16 cellular contexts compared by ENCODE assay signal in genomic region chr11:16881766-16882165, GRCh38.
DNase-seq lines count a peak whose midpoint lies in the region; ATAC-seq, FAIRE-seq and TF ChIP-seq lines count a peak whose summit lies in the region.
"Had no signal": no experiment of that assay in that cellular context is flagged by ENCODE, and none has a peak within 500 bp of the region (broad histone marks: within the 10 kb centered on the region; RNA-seq: fewer than 3 reads in every experiment).

No MANE protein-coding gene starts in this region.

- H3K9me3 ChIP-seq in breast epithelium, result no peaks in the 10 kb centered on the region
- H3K9me3 ChIP-seq in H1 (ENCODE audit: insufficient read depth in 2 of 2, low read depth in 1 of 2, low read length in 1 of 2), result no peaks in the 10 kb centered on the region
- H3K9me3 ChIP-seq in testis, result no peaks in the 10 kb centered on the region
- H3K9me3 ChIP-seq: psoas muscle had no signal

- H2BK20ac ChIP-seq in H1 (ENCODE audit: low read length), result no peak overlapping the region

- ATAC-seq in HG03280 (IDR thresholded peaks at IDR 0.05; ENCODE audit: unreplicated experiment) (peak; percentile 60), GM21526 (IDR thresholded peaks at IDR 0.05; ENCODE audit: low FRiP score, unreplicated experiment) (no peak)

- no peak for TF ChIP-seq CTCF in breast epithelium (IDR thresholded peaks at IDR 0.05)
- TF ChIP-seq CTCF in MCF 10A (IDR thresholded peaks at IDR 0.05; ENCODE audit: unreplicated experiment), result no peak
- TF ChIP-seq CTCF in H1 (IDR thresholded peaks at IDR 0.05; ENCODE audit: control extremely low read depth in 1 of 3, insufficient read depth in 1 of 3, low read depth in 1 of 3, low read length in 3 of 3), result no peak
- no peak for TF ChIP-seq CTCF in testis (IDR thresholded peaks at IDR 0.05)

- H3K4ac ChIP-seq in H1 (replicated peaks; ENCODE audit: insufficient read length, low read depth, low read length), result no peak overlapping the region

- H3K36me3 Mint-ChIP-seq in MCF 10A (ENCODE audit: insufficient read depth, unreplicated experiment), result no peaks in the 10 kb centered on the region

- BruUV-seq in MCF 10A (replicated peaks; lab: Mats Ljungman, UMichigan), result no TSS peak

- H3K4me2 ChIP-seq in H1 (ENCODE audit: insufficient read depth in 1 of 2, low read depth in 2 of 2, low read length in 2 of 2), result no peak overlapping the region

- H3K23me2 ChIP-seq in H1 (ENCODE audit: low read depth, low read length), result no peaks in the 10 kb centered on the region

- no peak overlapping the region for H4K8ac ChIP-seq in H1 (ENCODE audit: extremely low read depth, insufficient read depth, low read length)

- H3K56ac ChIP-seq in H1 (replicated peaks; ENCODE audit: insufficient read length, low read depth, low read length), result no peak overlapping the region

- peaks cover 0 to 3% of the 10 kb centered on the region in 2 experiments for H4K20me1 ChIP-seq in H1 (replicated peaks in 1 of 2; ENCODE audit: control insufficient read depth in 1 of 2, insufficient read depth in 2 of 2, low read length in 2 of 2)

- no peak overlapping the region for H3K27ac Mint-ChIP-seq in MCF 10A (ENCODE audit: low read depth, unreplicated experiment)

- no peak overlapping the region for H2AK5ac ChIP-seq in H1 (ENCODE audit: low read depth, low read length)

- peak overlapping the region; percentile 21 to 46 for H3K27ac ChIP-seq in breast epithelium
- no peak overlapping the region for H3K27ac ChIP-seq in H1 (ENCODE audit: low read depth, low read length)
- peak overlapping the region; percentile 59 to 63 for H3K27ac ChIP-seq in testis
- H3K27ac ChIP-seq: psoas muscle, WERI-Rb-1 had no signal

- no peak overlapping the region for H2BK5ac ChIP-seq in H1 (ENCODE audit: low read depth, low read length)

- DNase-seq in breast epithelium (ENCODE audit: low spot score in 2 of 2), result no peak
- DNase-seq in MCF 10A (ENCODE audit: unreplicated experiment), result no peak
- no peak for DNase-seq in H1 (ENCODE audit: low read depth in 1 of 2, low spot score in 2 of 2)
- DNase-seq in testis, result no peak
- no peak for DNase-seq in posterior vena cava (ENCODE audit: low spot score)
- DNase-seq in HT-29 (ENCODE audit: low spot score), result no peak
- DNase-seq: activated gamma-delta T cell; NCI-H1436 treated with DMSO at 0.1 percent for 48 hours; stimulated activated naive CD4-positive, alpha-beta T cell treated with Interleukin-2 at 50 U/mL for 16 hours; T-helper 1 cell had no signal

- H3K4me3 Mint-ChIP-seq in MCF 10A (ENCODE audit: unreplicated experiment), result no peak overlapping the region

- H3K79me1 ChIP-seq in H1 (ENCODE audit: low read depth, low read length), result peaks cover 2% of the 10 kb centered on the region

- H3K18ac ChIP-seq in H1 (ENCODE audit: extremely low read depth, low read length), result no peak overlapping the region

- H3K4me3 ChIP-seq in breast epithelium (no peak overlapping the region), H1 (ENCODE audit: extremely low read depth in 1 of 4, insufficient read depth in 2 of 4, low read depth in 3 of 4, low read length in 4 of 4) (no peak overlapping the region), testis (no peak overlapping the region)
- H3K4me3 ChIP-seq: psoas muscle had no signal

- WGBS in H1 (ENCODE audit: extremely low coverage in 1 of 2, insufficient coverage in 1 of 2, insufficient read length in 1 of 2, insufficient replicate concordance in 2 of 2, low coverage in 1 of 2, low lambda C conversion rate in 2 of 2, missing lambda C conversion rate in 1 of 2), 2 experiments, result 81% methylated on average over 3 of the region's 3 CpGs; no CpG with 5 or more reads in 1 of the 2 experiments
- 64 to 80% methylated on average over 3 of the region's 3 CpGs for WGBS in testis, 2 donors

- H2AFZ ChIP-seq in H1 (ENCODE audit: low read length), result no peak overlapping the region

- H3K4me1 ChIP-seq in breast epithelium (no peaks in the 10 kb centered on the region), H1 (replicated peaks in 1 of 4; ENCODE audit: control insufficient read depth in 3 of 4, insufficient read depth in 4 of 4, low read length in 3 of 4) (peaks cover 2 to 9% (median 6%) of the 10 kb centered on the region in 4 experiments; a peak in 4 of 7 replicates), testis (peaks cover 32% of the 10 kb centered on the region)

- no peak for FAIRE-seq in H1 (lab: Jason Lieb, UNC)
- FAIRE-seq: A204.1, frontal cortex had no signal

- TF ChIP-seq RAD21 in H1 (IDR thresholded peaks at IDR 0.05 in 1 of 2, conservative IDR thresholded peaks at IDR 0.05 in 1 of 2; ENCODE audit: low read depth in 2 of 2, low read length in 2 of 2), result no peak

- no peak overlapping the region for H4K5ac ChIP-seq in H1 (ENCODE audit: insufficient read length, low read depth, low read length)

- no peak for TF ChIP-seq POLR2A in breast epithelium (IDR thresholded peaks at IDR 0.05)
- TF ChIP-seq POLR2A in H1 (IDR thresholded peaks at IDR 0.05; ENCODE audit: control extremely low read depth in 1 of 2, low read depth in 2 of 2, low read length in 2 of 2), result no peak
- TF ChIP-seq POLR2A in testis (IDR thresholded peaks at IDR 0.05), result no peak

- H2BK120ac ChIP-seq in H1 (replicated peaks; ENCODE audit: low read depth, low read length), result no peak overlapping the region

- no peaks in the 10 kb centered on the region for H3K79me2 ChIP-seq in H1 (ENCODE audit: control insufficient read depth in 1 of 2, insufficient read depth in 2 of 2, low read length in 2 of 2)

- no peaks in the 10 kb centered on the region for H3K27me3 Mint-ChIP-seq in MCF 10A (ENCODE audit: insufficient read depth, unreplicated experiment)

- no peak for TF ChIP-seq EP300 in H1 (IDR thresholded peaks at IDR 0.05; ENCODE audit: borderline replicate concordance in 1 of 2, low read depth in 2 of 2, low read length in 2 of 2)

- H3K36me3 ChIP-seq in breast epithelium (no peaks in the 10 kb centered on the region), H1 (ENCODE audit: control insufficient read depth in 2 of 4, insufficient read depth in 4 of 4, low read length in 3 of 4) (no peaks in the 10 kb centered on the region), testis (ENCODE audit: low read depth, missing control alignments) (no peaks in the 10 kb centered on the region)
- H3K36me3 ChIP-seq: WERI-Rb-1 had no signal

- H4K91ac ChIP-seq in H1 (replicated peaks; ENCODE audit: insufficient read length, low read length), result no peak overlapping the region

- intact Hi-C loops in breast epithelium (cut with DNase I; ENCODE audit: low total_unique reads) (no loop called here), MCF 10A (cut with micrococcal nuclease) (loop anchor here (1.0 kb wide), 1 partner anchor 93 kb away; no protein-coding TSS in a partner anchor), testis (cut with DNase I; ENCODE audit: low total_unique reads) (no loop called here), posterior vena cava (cut with DNase I) (no loop called here)

- no peaks in the 10 kb centered on the region for H3K27me3 ChIP-seq in breast epithelium
- H3K27me3 ChIP-seq in H1 (replicated peaks in 1 of 4; ENCODE audit: control insufficient read depth in 3 of 4, extremely low read depth in 1 of 4, insufficient read depth in 3 of 4, low read length in 3 of 4), result no peaks in the 10 kb centered on the region
- no peaks in the 10 kb centered on the region for H3K27me3 ChIP-seq in testis

- peak overlapping the region; percentile 23; the same call in 1 of the 2 replicates for H2BK12ac ChIP-seq in H1 (ENCODE audit: low read depth, low read length)

- no peak overlapping the region for H3K9ac ChIP-seq in H1 (replicated peaks in 1 of 4; ENCODE audit: extremely low read depth in 1 of 4, low read depth in 3 of 4, low read length in 3 of 4)

- no peak overlapping the region for H2BK15ac ChIP-seq in H1 (ENCODE audit: low read length)

- H3K9me3 Mint-ChIP-seq in MCF 10A (ENCODE audit: unreplicated experiment), result no peaks in the 10 kb centered on the region

- peaks cover 19% of the 10 kb centered on the region for H3K4me1 Mint-ChIP-seq in MCF 10A (ENCODE audit: insufficient read depth, unreplicated experiment)

- H3K23ac ChIP-seq in H1 (ENCODE audit: insufficient read length), result no peak overlapping the region

- POLR2A ChIA-PET in MCF 10A (lab: Yijun Ruan, JAX), result interaction anchor here (0.7 to 1.4 kb wide), 3 partner anchors 9 to 94 kb away, joined by 3 to 4 read pairs (median 3); no protein-coding TSS in a partner anchor
- POLR2A ChIA-PET in H1 (lab: Charles Lee; ENCODE audit: partially characterized antibody), result interaction anchor here (0.6 to 1.9 kb wide), 3 partner anchors 9 to 196 kb away, joined by 3 to 4 read pairs (median 3); partner anchors contain the start of gene RPS13

- CTCF ChIA-PET in MCF 10A (lab: Yijun Ruan, JAX) (interaction anchor here (0.6 to 7.1 kb wide), 26 partner anchors 9 to 1203 kb away, joined by 3 to 78 read pairs (median 4); no protein-coding TSS in a partner anchor), H1 (lab: Charles Lee; ENCODE audit: partially characterized antibody) (interaction anchor here (0.8 to 5.2 kb wide), 22 partner anchors 8 to 183 kb away, joined by 3 to 46 read pairs (median 4); no protein-coding TSS in a partner anchor)

- no peak overlapping the region for H3K14ac ChIP-seq in H1 (ENCODE audit: insufficient read length)

TF ChIP-seq in H1, 55 proteins besides CTCF, POLR2A, EP300 and RAD21 (continues in another document):
- TF ChIP-seq TAF1 (IDR thresholded peaks at IDR 0.05; ENCODE audit: low read depth, low read length), result no peak
